ENCODE assay signal across 27 cellular contexts in the genomic region with DNA sequence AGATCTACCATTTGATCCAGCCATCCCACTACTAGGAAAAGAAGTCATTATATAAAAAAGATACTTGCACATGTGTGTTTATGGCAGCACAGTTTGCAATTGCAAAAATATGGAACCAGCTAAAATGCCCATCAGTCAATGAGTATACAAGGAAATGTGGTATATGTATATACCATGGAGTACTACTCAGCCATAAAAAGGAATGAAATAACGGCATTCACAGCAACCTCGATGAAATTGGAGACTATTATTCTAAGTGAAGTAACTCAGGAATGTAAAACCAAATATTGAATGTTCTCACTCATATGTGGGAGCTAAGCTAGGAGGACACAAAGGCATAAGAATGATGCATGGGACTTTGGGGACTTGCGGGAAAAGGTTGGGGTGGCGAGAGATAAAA.
A peak's percentile ranks its signal among the peaks of the same experiment; 100 is the strongest.
DNase-seq lines count a peak whose midpoint lies in the region; ATAC-seq, FAIRE-seq and TF ChIP-seq lines count a peak whose summit lies in the region.
"Had no signal": no experiment of that assay in that cellular context is flagged by ENCODE, and none has a peak within 500 bp of the region (broad histone marks: within the 10 kb centered on the region; RNA-seq: fewer than 3 reads in every experiment).

No MANE protein-coding gene starts in this region.

- BruUV-seq in K562 (replicated peaks; lab: Mats Ljungman, UMichigan), result no TSS peak

- no peak overlapping the region for H3K9ac ChIP-seq in K562 (ENCODE audit: insufficient read depth in 1 of 2, low read depth in 2 of 2, low read length in 2 of 2)
- H3K9ac ChIP-seq: BLaER1 had no signal

- no peak overlapping the region for H3K4me2 ChIP-seq in A549
- no peak overlapping the region for H3K4me2 ChIP-seq in K562 (ENCODE audit: insufficient read depth, low read length)
- H3K4me2 ChIP-seq: BLaER1 had no signal

- H3K27me3 Mint-ChIP-seq in chondrocyte (ENCODE audit: low read depth), result no peaks in the 10 kb centered on the region
- H3K27me3 Mint-ChIP-seq: CD4-positive, alpha-beta memory T cell; CD4-positive, CD25-positive, alpha-beta regulatory T cell; CD8-positive, alpha-beta memory T cell had no signal

- TF ChIP-seq POLR2A in A549 (IDR thresholded peaks at IDR 0.05; ENCODE audit: low read length) (no peak), K562 (conservative IDR thresholded peaks at IDR 0.05) (no peak)

- no peaks in the 10 kb centered on the region for H3K79me2 ChIP-seq in K562 (ENCODE audit: control insufficient read depth, insufficient read depth, low read length)

- peaks cover 33% of the 10 kb centered on the region for H3K4me1 Mint-ChIP-seq in chondrocyte (ENCODE audit: low read depth)
- H3K4me1 Mint-ChIP-seq: CD4-positive, CD25-positive, alpha-beta regulatory T cell; CD8-positive, alpha-beta memory T cell had no signal

- peaks cover 4% of the 10 kb centered on the region for H3K36me3 Mint-ChIP-seq in chondrocyte (ENCODE audit: low read depth)

- H3K27ac Mint-ChIP-seq in chondrocyte (ENCODE audit: unreplicated experiment), result no peak overlapping the region
- H3K27ac Mint-ChIP-seq: CD14-positive monocyte; CD4-positive, alpha-beta memory T cell; CD8-positive, alpha-beta memory T cell had no signal

- H3K9me1 ChIP-seq in K562 (ENCODE audit: control insufficient read depth, insufficient read depth, low read length), result no peaks in the 10 kb centered on the region

- ATAC-seq in A549 (no peak), K562 (no peak)
- ATAC-seq: GM12878 had no signal

- H3K27ac ChIP-seq in A549 (no peak overlapping the region), HEK293 (ENCODE audit: extremely low read depth, low read depth, low read length) (no peak overlapping the region), K562 (ENCODE audit: extremely low read depth, low read depth, low read length) (no peak overlapping the region)
- H3K27ac ChIP-seq: BLaER1 had no signal

- intact Hi-C loops in K562 (cut with micrococcal nuclease), result no loop called here

- no peak overlapping the region for H3K4me3 Mint-ChIP-seq in chondrocyte (ENCODE audit: unreplicated experiment)
- H3K4me3 Mint-ChIP-seq: CD14-positive monocyte; CD4-positive, alpha-beta memory T cell; CD4-positive, CD25-positive, alpha-beta regulatory T cell; CD8-positive, alpha-beta memory T cell had no signal

- FAIRE-seq in A549 (lab: Jason Lieb, UNC) (peak; percentile 77), K562 (lab: Jason Lieb, UNC) (no peak)
- FAIRE-seq: A204.1, GM12878, GM12892, GM18507, GM19239 had no signal

- H3K4me1 ChIP-seq in A549 (no peaks in the 10 kb centered on the region), HEK293 (ENCODE audit: control insufficient read depth, insufficient read depth, low read length) (peaks cover 2% of the 10 kb centered on the region), K562 (replicated peaks in 1 of 2; ENCODE audit: control insufficient read depth in 2 of 2, insufficient read depth in 2 of 2, low read length in 2 of 2) (no peaks in the 10 kb centered on the region; a peak in 2 of 5 replicates)
- H3K4me1 ChIP-seq: BE2C, BLaER1 had no signal

- TF ChIP-seq CTCF in A549 (IDR thresholded peaks at IDR 0.05), result no peak
- TF ChIP-seq CTCF in HEK293 (tag by site-specific recombination; IDR thresholded peaks at IDR 0.05), result no peak
- TF ChIP-seq CTCF in K562 (IDR thresholded peaks at IDR 0.05 in 2 of 3, conservative IDR thresholded peaks at IDR 0.05 in 1 of 3; ENCODE audit: insufficient read depth in 2 of 3, low read depth in 1 of 3, low read length in 3 of 3), result no peak
- no peak for TF ChIP-seq CTCF in chondrocyte (IDR thresholded peaks at IDR 0.05)

- H3K9me3 Mint-ChIP-seq in chondrocyte (ENCODE audit: low read depth), result peaks cover 14% of the 10 kb centered on the region

- CTCF ChIA-PET in A549 (lab: Yijun Ruan, JAX), result no interaction called here
- CTCF ChIA-PET in HEK293 (lab: Yijun Ruan, JAX), result interaction anchor here (0.6 to 1.6 kb wide), 2 partner anchors 10 to 158 kb away, joined by 3 to 4 read pairs; no protein-coding TSS in a partner anchor
- CTCF ChIA-PET in K562 (lab: Yijun Ruan, JAX; ENCODE audit: low intra/inter-chr PET ratio), result no interaction called here

- no peaks in the 10 kb centered on the region for H3K27me3 ChIP-seq in K562 (ENCODE audit: control insufficient read depth in 2 of 2, insufficient read depth in 2 of 2, low read length in 2 of 2)
- H3K27me3 ChIP-seq: BE2C, BLaER1 had no signal

- TF ChIP-seq EP300 in A549 (IDR thresholded peaks at IDR 0.05), result no peak
- no peak for TF ChIP-seq EP300 in K562 (IDR thresholded peaks at IDR 0.05; ENCODE audit: low read length)

- 85% methylated on average over 4 of the region's 4 CpGs for WGBS in A549 (ENCODE audit: missing lambda C conversion rate)
- 81% methylated on average over 4 of the region's 4 CpGs for WGBS in K562 (ENCODE audit: insufficient coverage, low coverage, missing lambda C conversion rate)

- no peaks in the 10 kb centered on the region for H4K20me1 ChIP-seq in K562 (replicated peaks; ENCODE audit: control insufficient read depth, insufficient read depth, low read length)
- H4K20me1 ChIP-seq: BLaER1 had no signal

- H3K9me3 ChIP-seq in A549, result peaks cover 10% of the 10 kb centered on the region; the same call in 2 of the 3 replicates
- no peaks in the 10 kb centered on the region for H3K9me3 ChIP-seq in HEK293 (ENCODE audit: control insufficient read depth, insufficient read depth, low read depth, low read length)
- H3K9me3 ChIP-seq in K562 (replicated peaks; ENCODE audit: control insufficient read depth, insufficient read depth, low read depth, low read length), result no peaks in the 10 kb centered on the region
- H3K9me3 ChIP-seq: BE2C, BLaER1 had no signal

- in situ Hi-C loops in K562 (cut with MboI) (no loop called here), ACHN (cut with HindIII; ENCODE audit: low pct_ligation_motif_present, low pct_unique_long_range_greater_than_20kb, low sequenced_read_pairs) (no loop called here)

- POLR2A ChIA-PET in A549 (lab: Yijun Ruan, JAX) (no interaction called here), HEK293 (lab: Yijun Ruan, JAX) (no interaction called here), K562 (lab: Yijun Ruan, JAX) (no interaction called here)

- TF ChIP-seq RAD21 in A549 (conservative IDR thresholded peaks at IDR 0.05 in 1 of 2, IDR thresholded peaks at IDR 0.05 in 1 of 2), result no peak
- TF ChIP-seq RAD21 in K562 (CRISPR knock-in tag; conservative IDR thresholded peaks at IDR 0.05 in 1 of 2, IDR thresholded peaks at IDR 0.05 in 1 of 2), result no peak

- no peak overlapping the region for H2AFZ ChIP-seq in K562 (ENCODE audit: low read depth, low read length)

- no peak for DNase-seq in A549 (ENCODE audit: low read depth in 1 of 2, low spot score in 1 of 2)
- DNase-seq in K562 (ENCODE audit: extremely low read depth in 1 of 4, low spot score in 3 of 4), result no peak
- DNase-seq in chondrocyte (ENCODE audit: low spot score), result no peak
- no peak for DNase-seq in NOMO-1 treated with dmso at 0.1 percent for 144 hours (lab: John Stamatoyannopoulos, UW; ENCODE audit: unreplicated experiment)
- DNase-seq in ACHN, result no peak
- DNase-seq: 8988T; BE2C; C1 segment of cervical spinal cord; CD4-positive, alpha-beta memory T cell; CD4-positive, CD25-positive, alpha-beta regulatory T cell; CD8-positive, alpha-beta memory T cell; COR-L47; DMS 273 treated with DMSO at 0.1 percent for 48 hours; DMS153; DMS53; DMS79; DND-41; EL; GDM1 had no signal

- no peaks in the 10 kb centered on the region for H3K36me3 ChIP-seq in HEK293 (ENCODE audit: control insufficient read depth in 2 of 2, insufficient read depth in 1 of 2, low read length in 2 of 2)
- no peaks in the 10 kb centered on the region for H3K36me3 ChIP-seq in K562 (ENCODE audit: control insufficient read depth, insufficient read depth, low read length)
- H3K36me3 ChIP-seq: BE2C, BLaER1 had no signal

- H3K4me3 ChIP-seq in A549 (no peak overlapping the region), HEK293 (ENCODE audit: low read depth, low read length) (no peak overlapping the region), K562 (no peak overlapping the region)
- H3K4me3 ChIP-seq: BLaER1, GM12878 had no signal

TF ChIP-seq in A549, 52 proteins besides CTCF, POLR2A, EP300 and RAD21 (continues in another document):
- no peak for TF ChIP-seq HEYL (CRISPR knock-in tag; IDR thresholded peaks at IDR 0.05)
- TF ChIP-seq PHF8 (IDR thresholded peaks at IDR 0.05; ENCODE audit: borderline replicate concordance, low read depth), result no peak
- TF ChIP-seq POLR2AphosphoS2 (conservative IDR thresholded peaks at IDR 0.05; ENCODE audit: low read length), result no peak
- TF ChIP-seq HOXA7 (CRISPR knock-in tag; IDR thresholded peaks at IDR 0.05), result no peak
- TF ChIP-seq CHD2 (IDR thresholded peaks at IDR 0.05; ENCODE audit: low read length, partially characterized antibody), result no peak
- TF ChIP-seq ZC3H11A (IDR thresholded peaks at IDR 0.05), result no peak
- TF ChIP-seq TFCP2L1 (CRISPR knock-in tag; IDR thresholded peaks at IDR 0.05), result no peak
- no peak for TF ChIP-seq TP53 (CRISPR knock-in tag; IDR thresholded peaks at IDR 0.05)
- TF ChIP-seq FOXS1 (CRISPR knock-in tag; IDR thresholded peaks at IDR 0.05), result no peak

TF ChIP-seq in HEK293, 187 proteins besides CTCF, POLR2A, EP300 and RAD21:
- TF ChIP-seq ZNF146 (tag by site-specific recombination; IDR thresholded peaks at IDR 0.05), result peak; percentile 64
- TF ChIP-seq, protein P1, sequence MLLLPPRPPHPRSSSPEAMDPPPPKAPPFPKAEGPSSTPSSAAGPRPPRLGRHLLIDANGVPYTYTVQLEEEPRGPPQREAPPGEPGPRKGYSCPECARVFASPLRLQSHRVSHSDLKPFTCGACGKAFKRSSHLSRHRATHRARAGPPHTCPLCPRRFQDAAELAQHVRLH (tag by site-specific recombination; IDR thresholded peaks at IDR 0.05), result 0 out of 2 replicates have a peak, but pooled peaks have one; percentile 38
- peak; percentile 89 for TF ChIP-seq ZNF211 (tag by site-specific recombination; IDR thresholded peaks at IDR 0.05; ENCODE audit: low read depth)
- no peak for TF ChIP-seq ZNF621 (tag by site-specific recombination; IDR thresholded peaks at IDR 0.05)
TF ChIP-seq in HEK293: peak in this region for 3.

TF ChIP-seq in K562, 482 proteins besides CTCF, POLR2A, EP300 and RAD21:
- TF ChIP-seq ZNF146 (CRISPR knock-in tag; IDR thresholded peaks at IDR 0.05; ENCODE audit: unreplicated experiment) (peak; percentile 22), STAT5B (CRISPR knock-in tag; IDR thresholded peaks at IDR 0.05) (no peak)
